11 cellular contexts compared by ENCODE assay signal in the genomic region with DNA sequence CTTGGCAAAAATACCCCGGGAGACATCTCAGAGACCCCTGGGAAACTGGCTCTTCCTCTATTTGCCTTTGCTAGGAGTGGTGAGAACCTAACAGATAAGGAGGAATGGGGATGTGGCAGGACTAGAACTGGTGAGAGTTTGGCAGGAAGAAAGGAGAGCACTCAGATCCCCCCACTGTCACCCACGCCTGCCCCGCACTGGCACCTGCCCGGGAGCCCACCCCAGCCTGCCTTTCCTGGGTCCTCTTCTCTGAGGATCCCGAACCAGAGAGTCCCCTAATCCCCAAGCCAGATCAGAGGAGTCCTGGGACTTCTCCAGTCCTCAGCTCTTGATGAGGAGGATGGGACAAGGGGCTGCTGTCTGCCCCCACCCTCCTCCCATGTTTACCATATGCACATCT. TPM values are rescaled to one million over a fixed set of nuclear protein-coding genes. Genes with fewer than 3 reads are reported as not detected.
"Had no signal": no experiment of that assay in that cellular context is flagged by ENCODE, and none has a peak within 500 bp of the region (broad histone marks: within the 10 kb centered on the region; RNA-seq: fewer than 3 reads in every experiment).

No MANE protein-coding gene starts in this region.

- H3K27ac ChIP-seq: HL-60 had no signal

- H3K4me3 ChIP-seq: GM23338, HAP-1 had no signal

- ATAC-seq: GM23338, HCT116, HepG2 had no signal

- FAIRE-seq: HepG2 had no signal

- H3K4me2 ChIP-seq: GM23338 had no signal

- H2AFZ ChIP-seq: GM23338 had no signal

- H3K9me3 ChIP-seq: HAP-1 had no signal

- DNase-seq: H7, HFFc6, KBM-7 had no signal

- H3K36me3 ChIP-seq: HAP-1 had no signal

- H3K4me1 ChIP-seq: HAP-1 had no signal

RNA-seq across cellular contexts. Expression of a gene that starts 3.7 kb away (rescaled TPM):
- total RNA-seq: H4, HFFc6, HT1080 had no signal
- polyA plus RNA-seq: IgD-negative memory B cell had no signal

RNA-seq across cellular contexts. Expression of a gene that starts 50.0 kb away (rescaled TPM):
- total RNA-seq: H4, HT1080 had no signal
